Comparison of ENCODE assay signal across 20 cellular contexts in the genomic region with DNA sequence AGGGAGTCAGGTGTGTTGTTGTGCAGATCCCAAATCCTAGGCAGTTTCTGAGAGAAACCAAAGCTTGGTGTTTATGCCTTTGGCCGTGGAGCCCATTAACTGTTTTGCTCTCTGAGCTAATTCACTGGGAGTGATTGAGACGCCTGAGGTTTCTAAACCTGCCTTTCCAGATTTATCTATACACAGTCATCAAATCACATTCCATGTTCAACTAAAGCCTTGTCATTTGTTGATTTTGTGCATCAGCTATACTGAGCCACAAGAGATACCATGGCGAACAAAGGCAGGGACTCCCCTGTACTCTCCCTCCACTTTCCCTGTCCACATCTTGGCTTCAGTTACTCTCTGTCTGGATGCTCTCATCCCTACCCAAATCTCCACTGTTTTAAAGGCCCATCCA.
A peak's percentile ranks its signal among the peaks of the same experiment; 100 is the strongest.
DNase-seq lines count a peak whose midpoint lies in the region; ATAC-seq and TF ChIP-seq lines count a peak whose summit lies in the region.
"Had no signal": no experiment of that assay in that cellular context is flagged by ENCODE, and none has a peak within 500 bp of the region (broad histone marks: within the 10 kb centered on the region; RNA-seq: fewer than 3 reads in every experiment).

No MANE protein-coding gene starts in this region.

- H3K27ac ChIP-seq in PC-3 (ENCODE audit: low read length): peak overlapping the region; percentile 79
- H3K27ac ChIP-seq in epithelial cell of prostate: no peak overlapping the region
- H3K27ac ChIP-seq in prostate gland: peak overlapping the region; percentile 74 to 80
- no peak overlapping the region for H3K27ac ChIP-seq in Karpas-422 (ENCODE audit: low read length)
- H3K27ac ChIP-seq: C4-2B, SJCRH30 had no signal

- H4K20me1 ChIP-seq in PC-3 (ENCODE audit: low read length) (no peaks in the 10 kb centered on the region), Karpas-422 (ENCODE audit: insufficient read depth, low read depth, low read length) (no peaks in the 10 kb centered on the region)

- H3K9ac ChIP-seq in PC-3 (ENCODE audit: low read length) (peak overlapping the region; percentile 36), Karpas-422 (ENCODE audit: low read length) (no peak overlapping the region)

- DNase-seq in HT-29 (ENCODE audit: low spot score): peak; percentile 16
- DNase-seq in PC-3: peak; percentile 97
- DNase-seq in epithelial cell of prostate (ENCODE audit: low read depth, low spot score): peak; percentile 22
- no peak for DNase-seq in prostate gland (ENCODE audit: low spot score)
- no peak for DNase-seq in Karpas-422
- DNase-seq: Caco-2; CD8-positive, alpha-beta T cell; DMS79 treated with DMSO at 0.1 percent for 48 hours; GF-D8; HCEC 1CT; MG63; NCI-H2029; NCI-H446; NCI-H526; SJCRH30 had no signal

- H3K4me3 ChIP-seq in PC-3 (ENCODE audit: low read length) (peak overlapping the region; percentile 6; the same call in 1 of the 2 replicates), prostate gland (no peak overlapping the region), Karpas-422 (ENCODE audit: low read length) (no peak overlapping the region)
- H3K4me3 ChIP-seq: MG63, SJCRH30 had no signal

- ATAC-seq in PC-3: peak; percentile 75
- no peak for ATAC-seq in GM18907 (IDR thresholded peaks at IDR 0.05; ENCODE audit: unreplicated experiment)
- no peak for ATAC-seq in HG03045 (IDR thresholded peaks at IDR 0.05; ENCODE audit: unreplicated experiment)
- ATAC-seq: CD8-positive, alpha-beta T cell; Panc1; SK-N-SH treated with all-trans-retinoic acid at 6 μM for 48 hours had no signal

- no peak for TF ChIP-seq POLR2A in prostate gland (IDR thresholded peaks at IDR 0.05)

- WGBS in prostate gland: 68% methylated on average over 3 of the region's 3 CpGs

- H3K79me2 ChIP-seq in PC-3 (ENCODE audit: low read length) (no peaks in the 10 kb centered on the region), Karpas-422 (ENCODE audit: low read length) (no peaks in the 10 kb centered on the region)

- H3K9me2 ChIP-seq in PC-3 (replicated peaks; ENCODE audit: low read length) (no peaks in the 10 kb centered on the region), Karpas-422 (replicated peaks; ENCODE audit: insufficient read depth, low read length) (no peaks in the 10 kb centered on the region)

- H3K9me3 ChIP-seq in PC-3 (ENCODE audit: low read length) (no peaks in the 10 kb centered on the region), prostate gland (no peaks in the 10 kb centered on the region), Karpas-422 (ENCODE audit: low read length) (no peaks in the 10 kb centered on the region)
- H3K9me3 ChIP-seq: Caco-2, MG63, SJCRH30 had no signal

- H3K36me3 ChIP-seq in PC-3 (ENCODE audit: low read depth, low read length) (no peaks in the 10 kb centered on the region), prostate gland (no peaks in the 10 kb centered on the region), Karpas-422 (ENCODE audit: insufficient read depth, low read length) (no peaks in the 10 kb centered on the region)
- H3K36me3 ChIP-seq: MG63, SJCRH30 had no signal

- H3K27me3 ChIP-seq in PC-3 (ENCODE audit: low read length): no peaks in the 10 kb centered on the region
- H3K27me3 ChIP-seq in prostate gland (replicated peaks; ENCODE audit: insufficient read depth): no peaks in the 10 kb centered on the region
- H3K27me3 ChIP-seq in Karpas-422 (ENCODE audit: low read length): no peaks in the 10 kb centered on the region; the same call in 1 of the 2 replicates
- H3K27me3 ChIP-seq: MG63, SJCRH30 had no signal

- CTCF ChIA-PET in PC-3 (lab: Charles Lee): interaction anchor here (0.6 to 1.0 kb wide), 3 partner anchors 22 to 242 kb away, joined by 3 to 4 read pairs (median 3); no protein-coding TSS in a partner anchor

- no peak for TF ChIP-seq CTCF in PC-3 (conservative IDR thresholded peaks at IDR 0.05; ENCODE audit: low read depth, low read length)
- TF ChIP-seq CTCF in prostate gland (IDR thresholded peaks at IDR 0.05): peak in 1 of 4 experiments; percentile 7

- no peak overlapping the region; the same call in 1 of the 2 replicates for H2AFZ ChIP-seq in PC-3 (ENCODE audit: low read length)
- H2AFZ ChIP-seq in Karpas-422 (ENCODE audit: low read length): no peak overlapping the region

- no TSS peak for BruUV-seq in PC-3 (replicated peaks; lab: Mats Ljungman, UMichigan)

- intact Hi-C loops in PC-3 (cut with micrococcal nuclease): no loop called here
- intact Hi-C loops in prostate gland (cut with DNase I): no loop called here

- H3F3A ChIP-seq in PC-3 (ENCODE audit: low read length, unreplicated experiment): no peaks in the 10 kb centered on the region

- H3K4me2 ChIP-seq in PC-3 (ENCODE audit: low read length) (peak overlapping the region; percentile 69), Karpas-422 (ENCODE audit: low read depth, low read length, poor library complexity, severe bottlenecking) (no peak overlapping the region)

- H3K4me1 ChIP-seq in PC-3 (ENCODE audit: insufficient read depth, low read length) (peaks cover 51% of the 10 kb centered on the region), prostate gland (replicated peaks) (peaks cover 3% of the 10 kb centered on the region), Karpas-422 (ENCODE audit: low read length) (peaks cover under 1% of the 10 kb centered on the region; the same call in 1 of the 2 replicates)
- H3K4me1 ChIP-seq: Caco-2 had no signal

- POLR2A ChIA-PET in PC-3 (lab: Charles Lee; ENCODE audit: unreplicated experiment): interaction anchor here (0.6 kb wide), 1 partner anchor 242 kb away, joined by 4 read pairs; no protein-coding TSS in a partner anchor

Comparison
In these comparisons a context has a peak if more than half of its experiments do, and no peak if none do; other contexts are left out.
1. DNase-seq: peak in HT-29 (single experiment), PC-3 (single experiment) and epithelial cell of prostate (single experiment); none in prostate gland (single experiment) and Karpas-422 (single experiment).
2. H3K27ac ChIP-seq: peak in PC-3 (single experiment) and prostate gland (2 of 2); none in epithelial cell of prostate (single experiment) and Karpas-422 (single experiment).